In the genomic region with DNA sequence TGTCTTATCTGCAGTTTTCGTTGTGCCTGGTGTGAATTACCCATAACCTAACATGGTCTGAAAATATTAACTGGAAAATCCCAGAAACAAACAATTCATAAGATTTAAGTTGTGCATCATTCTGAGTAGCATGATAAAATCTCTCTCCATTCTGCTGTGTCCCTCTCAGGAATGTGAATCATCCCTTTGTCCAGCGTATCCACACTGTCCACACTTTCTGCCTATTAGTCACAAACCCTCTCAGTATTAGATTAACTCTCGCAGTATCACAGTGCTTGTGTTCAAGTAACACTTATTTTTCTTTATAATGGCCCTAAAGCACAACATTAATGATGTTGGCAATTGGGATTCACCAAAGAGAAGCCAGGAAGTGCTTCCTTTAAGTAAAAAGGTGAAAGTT, we compare ENCODE assay signal across 19 cellular contexts.
A peak's percentile ranks its signal among the peaks of the same experiment; 100 is the strongest.
DNase-seq lines count a peak whose midpoint lies in the region; ATAC-seq and TF ChIP-seq lines count a peak whose summit lies in the region.
"Had no signal": no experiment of that assay in that cellular context is flagged by ENCODE, and none has a peak within 500 bp of the region (broad histone marks: within the 10 kb centered on the region; RNA-seq: fewer than 3 reads in every experiment).

No MANE protein-coding gene starts in this region.

- H3K9ac ChIP-seq in SK-N-SH = no peak overlapping the region

- no peak overlapping the region; the same call in 1 of the 2 replicates for H2AFZ ChIP-seq in SK-N-SH (ENCODE audit: low read depth)

- no peak overlapping the region for H3K27ac ChIP-seq in SK-N-SH (ENCODE audit: low read depth in 2 of 2, low read length in 1 of 2)
- H3K27ac ChIP-seq: left lung, thyroid gland had no signal

- whole genome bisulfite sequencing in SK-N-SH (ENCODE audit: low lambda C conversion rate) = 0% methylated on average over 3 of the region's 3 CpGs

- TF ChIP-seq RAD21 in SK-N-SH (IDR thresholded peaks at IDR 0.05; ENCODE audit: low read length) = no peak

- H3K79me2 ChIP-seq in SK-N-SH (ENCODE audit: insufficient read depth) = no peaks in the 10 kb centered on the region

- CTCF ChIA-PET in SK-N-SH (lab: Yijun Ruan, JAX) = no interaction called here
- CTCF ChIA-PET in GM10248 (lab: Yijun Ruan, JAX) = no interaction called here

- H4K20me1 ChIP-seq in SK-N-SH (ENCODE audit: insufficient read depth) = no peaks in the 10 kb centered on the region

- 0 out of 4 replicates have a peak, but pooled peaks of 1 of the 2 experiments have one; percentile 10 for TF ChIP-seq EP300 in SK-N-SH (IDR thresholded peaks at IDR 0.05; ENCODE audit: borderline replicate concordance in 1 of 2, low read depth in 1 of 2, low read length in 1 of 2)

- no peaks in the 10 kb centered on the region for H3K9me3 ChIP-seq in SK-N-SH
- H3K9me3 ChIP-seq: thyroid gland had no signal

- no peaks in the 10 kb centered on the region for H3K9me2 ChIP-seq in SK-N-SH

- H3K4me3 ChIP-seq in SK-N-SH (ENCODE audit: low read depth in 2 of 2, low read length in 1 of 2) = no peak overlapping the region
- H3K4me3 ChIP-seq in fibroblast of the aortic adventitia (ENCODE audit: low read depth, low read length) = no peak overlapping the region
- H3K4me3 ChIP-seq: left lung, thyroid gland had no signal

- DNase-seq in ELR (ENCODE audit: low read depth) (peak; percentile 85), SK-N-SH (no peak), fibroblast of the aortic adventitia (ENCODE audit: low read depth) (peak; percentile 76), renal cortical epithelial cell (ENCODE audit: low read depth) (peak; percentile 36), NCI-H1436 treated with DMSO at 0.1 percent for 48 hours (lab: John Stamatoyannopoulos, UW) (no peak), COR-L47 (lab: John Stamatoyannopoulos, UW) (no peak), GM10248 (ENCODE audit: extremely low spot score) (no peak)
- DNase-seq: activated B cell treated with CpG ODN at 0.5 μM for 24 hours; activated naive CD4-positive, alpha-beta T cell treated with anti-CD3 and anti-CD28 coated beads, Interleukin-2, amount 10 ng/mL, durations not matched to agents 7 days and 5 days; CD4-positive, alpha-beta T cell; central memory CD4-positive, alpha-beta T cell; KBM-7; left lung; naive thymus-derived CD8-positive, alpha-beta T cell; NCI-H1417; NCI-H446; stimulated activated CD4-positive, alpha-beta T cell treated with anti-CD3 and anti-CD28 coated beads, Interleukin-2, amount 100 ng/mL, for 48 hours; thyroid gland had no signal

- POLR2A ChIA-PET in SK-N-SH (lab: Yijun Ruan, JAX) = no interaction called here
- POLR2A ChIA-PET in GM10248 (lab: Yijun Ruan, JAX) = no interaction called here

- ATAC-seq in GM19467 (IDR thresholded peaks at IDR 0.05; ENCODE audit: unreplicated experiment) = no peak
- ATAC-seq: left lung; naive thymus-derived CD8-positive, alpha-beta T cell had no signal

- H3K27me3 ChIP-seq in SK-N-SH (ENCODE audit: insufficient read depth) = no peaks in the 10 kb centered on the region
- H3K27me3 ChIP-seq: left lung, thyroid gland had no signal

- H3K4me2 ChIP-seq in SK-N-SH = no peak overlapping the region

- H3K36me3 ChIP-seq in SK-N-SH (replicated peaks in 1 of 2; ENCODE audit: control insufficient read depth in 1 of 2, insufficient read depth in 2 of 2, low read length in 1 of 2) = no peaks in the 10 kb centered on the region
- H3K36me3 ChIP-seq: left lung, thyroid gland had no signal

- H3F3A ChIP-seq in SK-N-SH (replicated peaks; ENCODE audit: insufficient read depth) = peaks cover 3% of the 10 kb centered on the region

- H3K4me1 ChIP-seq in SK-N-SH (ENCODE audit: control insufficient read depth in 1 of 2, insufficient read depth in 2 of 2, low read depth in 1 of 2, low read length in 1 of 2) = peaks cover 0 to 4% of the 10 kb centered on the region in 2 experiments; a peak in 1 of 4 replicates
- H3K4me1 ChIP-seq: left lung, thyroid gland had no signal

- no peak for TF ChIP-seq CTCF in SK-N-SH (IDR thresholded peaks at IDR 0.05)
- no peak for TF ChIP-seq CTCF in fibroblast of the aortic adventitia (IDR thresholded peaks at IDR 0.05; ENCODE audit: insufficient read depth, low read length)
- TF ChIP-seq CTCF in GM10248 (IDR thresholded peaks at IDR 0.05; ENCODE audit: control extremely low read depth, extremely low read depth, low read depth, missing control alignments) = no peak

TF ChIP-seq in SK-N-SH, 30 proteins besides CTCF, POLR2A, EP300 and RAD21:
- peak; percentile 48; the same call in 1 of the 2 replicates for TF ChIP-seq FOSL2 (IDR thresholded peaks at IDR 0.05; ENCODE audit: borderline replicate concordance, low read depth)
- TF ChIP-seq JUND (IDR thresholded peaks at IDR 0.05) = peak; percentile 22
- peak; percentile 21; the same call in 1 of the 2 replicates for TF ChIP-seq TCF12 (IDR thresholded peaks at IDR 0.05)
- TF ChIP-seq, protein P1, sequence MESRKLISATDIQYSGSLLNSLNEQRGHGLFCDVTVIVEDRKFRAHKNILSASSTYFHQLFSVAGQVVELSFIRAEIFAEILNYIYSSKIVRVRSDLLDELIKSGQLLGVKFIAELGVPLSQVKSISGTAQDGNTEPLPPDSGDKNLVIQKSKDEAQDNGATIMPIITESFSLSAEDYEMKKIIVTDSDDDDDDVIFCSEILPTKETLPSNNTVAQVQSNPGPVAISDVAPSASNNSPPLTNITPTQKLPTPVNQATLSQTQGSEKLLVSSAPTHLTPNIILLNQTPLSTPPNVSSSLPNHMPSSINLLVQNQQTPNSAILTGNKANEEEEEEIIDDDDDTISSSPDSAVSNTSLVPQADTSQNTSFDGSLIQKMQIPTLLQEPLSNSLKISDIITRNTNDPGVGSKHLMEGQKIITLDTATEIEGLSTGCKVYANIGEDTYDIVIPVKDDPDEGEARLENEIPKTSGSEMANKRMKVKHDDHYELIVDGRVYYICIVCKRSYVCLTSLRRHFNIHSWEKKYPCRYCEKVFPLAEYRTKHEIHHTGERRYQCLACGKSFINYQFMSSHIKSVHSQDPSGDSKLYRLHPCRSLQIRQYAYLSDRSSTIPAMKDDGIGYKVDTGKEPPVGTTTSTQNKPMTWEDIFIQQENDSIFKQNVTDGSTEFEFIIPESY (IDR thresholded peaks at IDR 0.05; ENCODE audit: borderline replicate concordance, low read depth) = 0 out of 2 replicates have a peak, but pooled peaks have one; percentile 22
- no peak for TF ChIP-seq FOXM1 (IDR thresholded peaks at IDR 0.05; ENCODE audit: low read depth)
- TF ChIP-seq, protein P2, sequence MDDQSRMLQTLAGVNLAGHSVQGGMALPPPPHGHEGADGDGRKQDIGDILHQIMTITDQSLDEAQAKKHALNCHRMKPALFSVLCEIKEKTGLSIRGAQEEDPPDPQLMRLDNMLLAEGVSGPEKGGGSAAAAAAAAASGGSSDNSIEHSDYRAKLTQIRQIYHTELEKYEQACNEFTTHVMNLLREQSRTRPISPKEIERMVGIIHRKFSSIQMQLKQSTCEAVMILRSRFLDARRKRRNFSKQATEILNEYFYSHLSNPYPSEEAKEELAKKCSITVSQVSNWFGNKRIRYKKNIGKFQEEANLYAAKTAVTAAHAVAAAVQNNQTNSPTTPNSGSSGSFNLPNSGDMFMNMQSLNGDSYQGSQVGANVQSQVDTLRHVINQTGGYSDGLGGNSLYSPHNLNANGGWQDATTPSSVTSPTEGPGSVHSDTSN (IDR thresholded peaks at IDR 0.05) = 0 out of 2 replicates have a peak, but pooled peaks have one; percentile 6

Comparison
In these comparisons a context has a peak if more than half of its experiments do, and no peak if none do; other contexts are left out.
1. DNase-seq: peak in ELR (single experiment), fibroblast of the aortic adventitia (single experiment) and renal cortical epithelial cell (single experiment); none in SK-N-SH (single experiment), NCI-H1436 treated with DMSO at 0.1 percent for 48 hours (single experiment), COR-L47 (single experiment) and GM10248 (single experiment).